ENCODE assay signal across 9 cellular contexts in genomic region chr2:36352024-36352398, GRCh38. TPM values are rescaled to one million over a fixed set of nuclear protein-coding genes. Genes with fewer than 3 reads are reported as not detected.
DNase-seq lines count a peak whose midpoint lies in the region; ATAC-seq and TF ChIP-seq lines count a peak whose summit lies in the region.
"Had no signal": no experiment of that assay in that cellular context is flagged by ENCODE, and none has a peak within 500 bp of the region (broad histone marks: within the 10 kb centered on the region; RNA-seq: fewer than 3 reads in every experiment).

No MANE protein-coding gene starts in this region.

- no peaks in the 10 kb centered on the region for H3K9me3 Mint-ChIP-seq in activated T-cell treated with anti-CD3 and anti-CD28 coated beads, Interleukin-2, amount 50 U/mL, for 24 hours
- H3K9me3 Mint-ChIP-seq: naive thymus-derived CD8-positive, alpha-beta T cell had no signal

- no peaks in the 10 kb centered on the region for H3K9me3 ChIP-seq in thyroid gland

- no peak for TF ChIP-seq POLR2A in thyroid gland (IDR thresholded peaks at IDR 0.05)

- H3K27ac ChIP-seq in KMS-11: no peak overlapping the region
- peak overlapping the region; percentile 56 for H3K27ac ChIP-seq in foreskin keratinocyte
- H3K27ac ChIP-seq in thyroid gland: no peak overlapping the region

- peaks cover 15% of the 10 kb centered on the region for H3K27me3 Mint-ChIP-seq in activated T-cell treated with anti-CD3 and anti-CD28 coated beads, Interleukin-2, amount 50 U/mL, for 24 hours

- no peak overlapping the region for H3K27ac Mint-ChIP-seq in activated T-cell treated with anti-CD3 and anti-CD28 coated beads, Interleukin-2, amount 50 U/mL, for 24 hours
- H3K27ac Mint-ChIP-seq: naive thymus-derived CD8-positive, alpha-beta T cell had no signal

- H3K4me1 ChIP-seq in KMS-11 (ENCODE audit: low read depth, poor library complexity, severe bottlenecking) (peaks cover 14% of the 10 kb centered on the region), foreskin keratinocyte (peaks cover 4% of the 10 kb centered on the region), thyroid gland (peaks cover 6 to 24% of the 10 kb centered on the region in 2 donors)

- WGBS in thyroid gland, 2 donors: 3 to 5% methylated on average over 7 of the region's 7 CpGs

- H3K36me3 Mint-ChIP-seq in activated T-cell treated with anti-CD3 and anti-CD28 coated beads, Interleukin-2, amount 50 U/mL, for 24 hours (ENCODE audit: low read depth): peaks cover under 1% of the 10 kb centered on the region
- H3K36me3 Mint-ChIP-seq: naive thymus-derived CD8-positive, alpha-beta T cell had no signal

- H3K4me3 Mint-ChIP-seq in activated T-cell treated with anti-CD3 and anti-CD28 coated beads, Interleukin-2, amount 50 U/mL, for 24 hours: no peak overlapping the region
- H3K4me3 Mint-ChIP-seq: naive thymus-derived CD8-positive, alpha-beta T cell had no signal

- no peak overlapping the region for H3K9ac ChIP-seq in KMS-11

- ATAC-seq in foreskin keratinocyte: no peak
- ATAC-seq: naive thymus-derived CD8-positive, alpha-beta T cell had no signal

- no peak overlapping the region for H3K4me2 ChIP-seq in KMS-11

- TF ChIP-seq CTCF in KMS-11 (conservative IDR thresholded peaks at IDR 0.05; ENCODE audit: low read depth, low read length) (peak; percentile 59), foreskin keratinocyte (conservative IDR thresholded peaks at IDR 0.05) (peak; percentile 69), thyroid gland (IDR thresholded peaks at IDR 0.05) (peak in 5 of 6 experiments; percentile 35 to 71 (median 63))

- H3K36me3 ChIP-seq in KMS-11 (ENCODE audit: insufficient read depth) (no peaks in the 10 kb centered on the region), thyroid gland (no peaks in the 10 kb centered on the region)

- H3K27me3 ChIP-seq in KMS-11 (ENCODE audit: insufficient read depth, low read depth): no peaks in the 10 kb centered on the region
- no peaks in the 10 kb centered on the region for H3K27me3 ChIP-seq in foreskin keratinocyte
- no peaks in the 10 kb centered on the region for H3K27me3 ChIP-seq in thyroid gland

- H3K4me1 Mint-ChIP-seq in activated T-cell treated with anti-CD3 and anti-CD28 coated beads, Interleukin-2, amount 50 U/mL, for 24 hours (ENCODE audit: low read depth): peaks cover 16% of the 10 kb centered on the region

- no peak overlapping the region for H2AFZ ChIP-seq in KMS-11 (ENCODE audit: low read depth)

- H3K4me3 ChIP-seq in KMS-11 (IDR thresholded peaks at IDR 0.05; ENCODE audit: insufficient read depth, low read depth, low read length): no peak overlapping the region
- H3K4me3 ChIP-seq in thyroid gland (replicated peaks in 1 of 3): no peak overlapping the region

- intact Hi-C loops in thyroid gland (cut with DNase I): loop anchor here (5.0 kb wide), 1 partner anchor 130 kb away; no protein-coding TSS in a partner anchor

- H3K79me2 ChIP-seq in KMS-11 (ENCODE audit: insufficient read depth, low read depth): peaks cover 4% of the 10 kb centered on the region; the same call in 1 of the 2 replicates

- peak; percentile 54 for DNase-seq in Daoy (ENCODE audit: low read depth)
- DNase-seq in SKM-1 (lab: John Stamatoyannopoulos, UW; ENCODE audit: unreplicated experiment): peak; percentile 56
- DNase-seq in foreskin keratinocyte: no peak
- no peak for DNase-seq in thyroid gland
- no peak for DNase-seq in NCI-H187 (lab: John Stamatoyannopoulos, UW)
- no peak for DNase-seq in activated T-cell treated with anti-CD3 and anti-CD28 coated beads, Interleukin-2, amount 50 U/mL, for 24 hours
- no peak for DNase-seq in COLO829 (ENCODE audit: low spot score)

- H4K20me1 ChIP-seq in KMS-11 (ENCODE audit: insufficient read depth): no peaks in the 10 kb centered on the region

RNA-seq across cellular contexts. Expression of gene CRIM1, which starts 3.6 kb away (rescaled TPM):
- total RNA-seq in Daoy (2014; rRNA removed; shearing (Covaris generic)): 81.5 and 95.4 TPM in 2 replicates
- 76.8 and 99.4 TPM in 2 replicates for total RNA-seq in foreskin keratinocyte
- polyA plus RNA-seq in foreskin keratinocyte: 11.7 and 19.3 TPM in 2 replicates
- total RNA-seq in thyroid gland: 100 to 1,000 TPM in 1 of 4 donors, 10 to 100 TPM in 3; 49.5 to 104 (median 71.5) TPM

Comparison
In these comparisons a context has a peak if more than half of its experiments do, and no peak if none do; other contexts are left out.
1. DNase-seq: peak in Daoy (single experiment) and SKM-1 (single experiment); none in foreskin keratinocyte (0 of 2), thyroid gland (0 of 2), NCI-H187 (0 of 2), activated T-cell treated with anti-CD3 and anti-CD28 coated beads, Interleukin-2, amount 50 U/mL, for 24 hours (single experiment) and COLO829 (single experiment).
2. Peak in every context shown above with its lines, with median percentiles within 50 percentile points of each other: CTCF ChIP-seq.